ENCODE assay signal across 22 cellular contexts in genomic region chr15:29666241-29666640, GRCh38.
DNase-seq lines count a peak whose midpoint lies in the region; ATAC-seq, FAIRE-seq and TF ChIP-seq lines count a peak whose summit lies in the region.
"Had no signal": no experiment of that assay in that cellular context is flagged by ENCODE, and none has a peak within 500 bp of the region (broad histone marks: within the 10 kb centered on the region; RNA-seq: fewer than 3 reads in every experiment).

No MANE protein-coding gene starts in this region.

- H3K9me3 ChIP-seq in SK-N-SH (no peaks in the 10 kb centered on the region), HCT116 (ENCODE audit: control insufficient read depth in 1 of 2, insufficient read depth in 1 of 2, low read depth in 1 of 2, low read length in 2 of 2) (no peaks in the 10 kb centered on the region), MM.1S (replicated peaks; ENCODE audit: insufficient read depth, low read length) (no peaks in the 10 kb centered on the region)
- H3K9me3 ChIP-seq: BLaER1, Caco-2 had no signal

- intact Hi-C loops in HCT116 (cut with micrococcal nuclease), result loop anchor here (5.0 kb wide), 1 partner anchor 391 kb away; no protein-coding TSS in a partner anchor

- no TSS peak for BruUV-seq in HCT116 (replicated peaks; lab: Mats Ljungman, UMichigan)

- H3K36me3 Mint-ChIP-seq in WTC11, result no peaks in the 10 kb centered on the region
- H3K36me3 Mint-ChIP-seq: CD4-positive, CD25-positive, alpha-beta regulatory T cell; CD8-positive, alpha-beta T cell had no signal

- POLR2A ChIA-PET in SK-N-SH (lab: Yijun Ruan, JAX), result no interaction called here
- POLR2A ChIA-PET in HCT116 (lab: Charles Lee), result no interaction called here
- POLR2A ChIA-PET in WTC11 (lab: Charles Lee), result no interaction called here

- H3K4me1 ChIP-seq in SK-N-SH (ENCODE audit: control insufficient read depth in 1 of 2, insufficient read depth in 2 of 2, low read depth in 1 of 2, low read length in 1 of 2) (peaks cover 0 to 16% of the 10 kb centered on the region in 2 experiments; a peak in 2 of 4 replicates), HCT116 (ENCODE audit: control insufficient read depth in 1 of 2, insufficient read depth in 2 of 2, low read length in 2 of 2) (peaks cover 6 to 14% of the 10 kb centered on the region in 2 experiments; a peak in 3 of 4 replicates), MM.1S (ENCODE audit: low read length) (no peaks in the 10 kb centered on the region)

- CTCF ChIA-PET in SK-N-SH (lab: Yijun Ruan, JAX), result interaction anchor here (1.4 to 4.0 kb wide), 4 partner anchors 13 to 410 kb away, joined by 3 to 27 read pairs (median 6); no protein-coding TSS in a partner anchor
- CTCF ChIA-PET in HCT116 (lab: Charles Lee), result interaction anchor here (1.9 kb wide), 1 partner anchor 260 kb away, joined by 8 read pairs; no protein-coding TSS in a partner anchor
- CTCF ChIA-PET in WTC11 (lab: Charles Lee), result interaction anchor here (0.8 to 3.5 kb wide), 3 partner anchors 53 to 319 kb away, joined by 3 to 23 read pairs (median 4); no protein-coding TSS in a partner anchor

- H3K27me3 ChIP-seq in SK-N-SH (ENCODE audit: insufficient read depth) (no peaks in the 10 kb centered on the region), HCT116 (ENCODE audit: insufficient read depth, low read length) (no peaks in the 10 kb centered on the region), MM.1S (replicated peaks; ENCODE audit: insufficient read depth, low read length) (no peaks in the 10 kb centered on the region)
- H3K27me3 ChIP-seq: BLaER1 had no signal

- H3K27ac Mint-ChIP-seq in WTC11, result 0 out of 2 replicates have a peak overlapping the region, but pooled peaks have one; percentile 29
- H3K27ac Mint-ChIP-seq: B cell; CD4-positive, CD25-positive, alpha-beta regulatory T cell; CD8-positive, alpha-beta T cell had no signal

- H3K79me2 ChIP-seq in SK-N-SH (ENCODE audit: insufficient read depth) (no peaks in the 10 kb centered on the region), HCT116 (ENCODE audit: insufficient read depth, low read length) (no peaks in the 10 kb centered on the region), MM.1S (ENCODE audit: low read length) (no peaks in the 10 kb centered on the region)

- no peaks in the 10 kb centered on the region for H3K36me3 ChIP-seq in SK-N-SH (replicated peaks in 1 of 2; ENCODE audit: control insufficient read depth in 1 of 2, insufficient read depth in 2 of 2, low read length in 1 of 2)
- no peaks in the 10 kb centered on the region for H3K36me3 ChIP-seq in HCT116 (ENCODE audit: control insufficient read depth in 1 of 2, insufficient read depth in 2 of 2, low read length in 2 of 2)
- H3K36me3 ChIP-seq in MM.1S (replicated peaks; ENCODE audit: insufficient read depth, low read length), result no peaks in the 10 kb centered on the region
- H3K36me3 ChIP-seq: BLaER1 had no signal

- H4K20me1 ChIP-seq in SK-N-SH (ENCODE audit: insufficient read depth) (no peaks in the 10 kb centered on the region), HCT116 (ENCODE audit: insufficient read depth) (no peaks in the 10 kb centered on the region), MM.1S (ENCODE audit: insufficient read depth, low read length) (no peaks in the 10 kb centered on the region)
- H4K20me1 ChIP-seq: BLaER1 had no signal

- H3K27me3 Mint-ChIP-seq in WTC11 (ENCODE audit: low read depth), result 0 out of 2 replicates have a peak, but pooled peaks cover 2% of the 10 kb centered on the region
- H3K27me3 Mint-ChIP-seq: B cell had no signal

- DNase-seq in SK-N-SH (no peak), HCT116 (ENCODE audit: low read depth, low spot score) (no peak), WTC11 (ENCODE audit: low spot score) (no peak), mesenteric fat pad (ENCODE audit: low spot score) (peak; percentile 35), NCI-H82 (lab: John Stamatoyannopoulos, UW) (no peak), MM.1S (no peak), frontal cortex (ENCODE audit: low spot score in 2 of 2) (no peak)
- DNase-seq: Caco-2; CD4-positive, CD25-positive, alpha-beta regulatory T cell; CD8-positive, alpha-beta T cell; DMS153; DND-41; GM23248 had no signal

- H2AFZ ChIP-seq in SK-N-SH (ENCODE audit: low read depth), result no peak overlapping the region
- no peak overlapping the region for H2AFZ ChIP-seq in HCT116 (ENCODE audit: low read depth, low read length, poor library complexity, severe bottlenecking)
- no peak overlapping the region for H2AFZ ChIP-seq in MM.1S (ENCODE audit: low read length)
- H2AFZ ChIP-seq: GM23248 had no signal

- ATAC-seq in SK-N-SH treated with all-trans-retinoic acid at 6 μM for 48 hours (no peak), HCT116 (no peak), WTC11 (no peak)
- ATAC-seq: CD8-positive, alpha-beta T cell had no signal

- H3K4me1 Mint-ChIP-seq in WTC11, result peaks cover 13% of the 10 kb centered on the region
- H3K4me1 Mint-ChIP-seq: B cell had no signal

- H3K4me3 ChIP-seq in SK-N-SH (ENCODE audit: low read depth in 2 of 2, low read length in 1 of 2) (no peak overlapping the region), HCT116 (replicated peaks in 1 of 2; ENCODE audit: low read depth in 1 of 2, low read length in 2 of 2) (no peak overlapping the region), MM.1S (ENCODE audit: low read length) (no peak overlapping the region)
- H3K4me3 ChIP-seq: BLaER1, GM23248 had no signal

- no peak for TF ChIP-seq CTCF in SK-N-SH (IDR thresholded peaks at IDR 0.05)
- no peak for TF ChIP-seq CTCF in HCT116 (IDR thresholded peaks at IDR 0.05 in 2 of 3, conservative IDR thresholded peaks at IDR 0.05 in 1 of 3; ENCODE audit: borderline replicate concordance in 1 of 3, insufficient read depth in 1 of 3, low read depth in 2 of 3, low read length in 2 of 3)
- no peak for TF ChIP-seq CTCF in WTC11 (IDR thresholded peaks at IDR 0.05)
- no peak for TF ChIP-seq CTCF in MM.1S (IDR thresholded peaks at IDR 0.05; ENCODE audit: low read length)

- H3K9me2 ChIP-seq in SK-N-SH, result no peaks in the 10 kb centered on the region
- no peaks in the 10 kb centered on the region for H3K9me2 ChIP-seq in HCT116 (ENCODE audit: insufficient read depth)
- no peaks in the 10 kb centered on the region for H3K9me2 ChIP-seq in MM.1S (replicated peaks; ENCODE audit: insufficient read depth, low read length)

- H3K27ac ChIP-seq in SK-N-SH (ENCODE audit: low read depth in 2 of 2, low read length in 1 of 2) (no peak overlapping the region), HCT116 (ENCODE audit: low read depth, low read length) (no peak overlapping the region), MM.1S (ENCODE audit: low read length) (no peak overlapping the region)
- H3K27ac ChIP-seq: 22Rv1, BLaER1, C4-2B, GM23248 had no signal

- no peak overlapping the region for H3K9ac ChIP-seq in SK-N-SH
- H3K9ac ChIP-seq in HCT116 (ENCODE audit: low read length), result no peak overlapping the region
- H3K9ac ChIP-seq in MM.1S (ENCODE audit: low read length), result no peak overlapping the region
- H3K9ac ChIP-seq: BLaER1, GM23248 had no signal

- no peak for TF ChIP-seq POLR2A in HCT116 (IDR thresholded peaks at IDR 0.05; ENCODE audit: borderline replicate concordance, extremely low read depth, insufficient read depth, insufficient read length)

- H3K4me2 ChIP-seq in SK-N-SH, result no peak overlapping the region
- H3K4me2 ChIP-seq in HCT116 (ENCODE audit: low read length), result no peak overlapping the region
- H3K4me2 ChIP-seq in MM.1S (ENCODE audit: low read depth, low read length), result no peak overlapping the region

- H3K4me3 Mint-ChIP-seq in WTC11, result no peak overlapping the region
- H3K4me3 Mint-ChIP-seq: B cell; CD4-positive, CD25-positive, alpha-beta regulatory T cell; CD8-positive, alpha-beta T cell had no signal

- no peak for TF ChIP-seq RAD21 in SK-N-SH (IDR thresholded peaks at IDR 0.05; ENCODE audit: low read length)
- TF ChIP-seq RAD21 in HCT116 (IDR thresholded peaks at IDR 0.05; ENCODE audit: low read depth), result no peak

- FAIRE-seq in frontal cortex (lab: Jason Lieb, UNC), result no peak
- FAIRE-seq: A204.1, G401.6, GM12892, H54 had no signal

- no peak for TF ChIP-seq EP300 in SK-N-SH (IDR thresholded peaks at IDR 0.05; ENCODE audit: borderline replicate concordance in 1 of 2, low read depth in 1 of 2, low read length in 1 of 2)

- RAD21 ChIA-PET in HCT116 (lab: Charles Lee; ENCODE audit: low non-redundant PET in 1 of 2, low total read pairs in 2 of 2, uncharacterized antibody in 2 of 2, unreplicated experiment in 2 of 2), result no interaction called here

- 74% methylated on average over 3 of the region's 3 CpGs for WGBS in SK-N-SH (ENCODE audit: low lambda C conversion rate)

- H3F3A ChIP-seq in SK-N-SH (replicated peaks; ENCODE audit: insufficient read depth) (peaks cover 17% of the 10 kb centered on the region), MM.1S (ENCODE audit: insufficient read depth, low read length) (no peaks in the 10 kb centered on the region)

- peaks cover 4% of the 10 kb centered on the region; the same call in 1 of the 2 replicates for H3K9me3 Mint-ChIP-seq in WTC11
- H3K9me3 Mint-ChIP-seq: CD8-positive, alpha-beta T cell had no signal

TF ChIP-seq in SK-N-SH, 30 proteins besides CTCF, POLR2A, EP300 and RAD21 (continues in another document):
- TF ChIP-seq FOSL2 (IDR thresholded peaks at IDR 0.05; ENCODE audit: borderline replicate concordance, low read depth), result no peak

TF ChIP-seq in SK-N-SH treated with all-trans-retinoic acid at 6 μM for 48 hours, 23 proteins besides CTCF, POLR2A, EP300 and RAD21 (continues in another document):
- TF ChIP-seq ESRRG (CRISPR knock-in tag; IDR thresholded peaks at IDR 0.05), result no peak

TF ChIP-seq in HCT116, 20 proteins besides CTCF, POLR2A, EP300 and RAD21 (continues in another document):
- TF ChIP-seq ATF3 (IDR thresholded peaks at IDR 0.05), result no peak

TF ChIP-seq in WTC11, 78 proteins besides CTCF, POLR2A, EP300 and RAD21 (continues in another document):
- TF ChIP-seq ZNF396 (CRISPR knock-in tag; IDR thresholded peaks at IDR 0.05; ENCODE audit: borderline replicate concordance) (no peak), USF1 (CRISPR knock-in tag; IDR thresholded peaks at IDR 0.05) (no peak), ZNF671 (CRISPR knock-in tag; IDR thresholded peaks at IDR 0.05) (no peak), ZNF121 (CRISPR knock-in tag; IDR thresholded peaks at IDR 0.05) (no peak)
